11 cellular contexts compared by ENCODE assay signal in genomic region chr5:139642891-139643871, GRCh38. TPM values are rescaled to one million over a fixed set of nuclear protein-coding genes. Genes with fewer than 3 reads are reported as not detected.
DNase-seq lines count a peak whose midpoint lies in the region; ATAC-seq and TF ChIP-seq lines count a peak whose summit lies in the region.
"Had no signal": no experiment of that assay in that cellular context is flagged by ENCODE, and none has a peak within 500 bp of the region (broad histone marks: within the 10 kb centered on the region; RNA-seq: fewer than 3 reads in every experiment).

No MANE protein-coding gene starts in this region.

- H3K9me3 ChIP-seq in mucosa of stomach (ENCODE audit: control insufficient read depth, low read length) (no peaks in the 10 kb centered on the region), upper lobe of right lung (no peaks in the 10 kb centered on the region)

- TF ChIP-seq CTCF in upper lobe of right lung (IDR thresholded peaks at IDR 0.05), result no peak

- no peak overlapping the region for H3K27ac Mint-ChIP-seq in activated naive CD4-positive, alpha-beta T cell treated with anti-CD3 and anti-CD28 coated beads for 36 hours
- H3K27ac Mint-ChIP-seq in activated naive CD4-positive, alpha-beta T cell treated with anti-CD3 and anti-CD28 coated beads, Interleukin-2, amount 10 ng/mL, durations not matched to agents 7 days and 5 days, result no peak overlapping the region
- peak overlapping the region; percentile 9 for H3K27ac Mint-ChIP-seq in central memory CD8-positive, alpha-beta T cell (ENCODE audit: low read depth)

- peak overlapping the region; percentile 53 for H3K9ac ChIP-seq in mucosa of stomach (ENCODE audit: low read length)

- H3K4me3 Mint-ChIP-seq in activated naive CD4-positive, alpha-beta T cell treated with anti-CD3 and anti-CD28 coated beads for 36 hours, result no peak overlapping the region
- no peak overlapping the region for H3K4me3 Mint-ChIP-seq in activated naive CD4-positive, alpha-beta T cell treated with anti-CD3 and anti-CD28 coated beads, Interleukin-2, amount 10 ng/mL, durations not matched to agents 7 days and 5 days
- no peak overlapping the region for H3K4me3 Mint-ChIP-seq in central memory CD8-positive, alpha-beta T cell

- no peaks in the 10 kb centered on the region for H3K36me3 ChIP-seq in mucosa of stomach (ENCODE audit: control insufficient read depth, insufficient read depth, low read length)
- no peaks in the 10 kb centered on the region for H3K36me3 ChIP-seq in upper lobe of right lung

- H3K4me1 ChIP-seq in mucosa of stomach (ENCODE audit: control insufficient read depth, insufficient read depth, low read length), result peaks cover 51% of the 10 kb centered on the region
- peaks cover 31% of the 10 kb centered on the region for H3K4me1 ChIP-seq in upper lobe of right lung

- DNase-seq in activated naive CD4-positive, alpha-beta T cell treated with anti-CD3 and anti-CD28 coated beads for 36 hours, result peak; percentile 4
- DNase-seq in activated naive CD4-positive, alpha-beta T cell treated with anti-CD3 and anti-CD28 coated beads, Interleukin-2, amount 10 ng/mL, durations not matched to agents 7 days and 5 days, result no peak
- no peak for DNase-seq in central memory CD8-positive, alpha-beta T cell (ENCODE audit: low spot score in 2 of 2)
- DNase-seq in upper lobe of right lung, result peak; percentile 82
- no peak for DNase-seq in stimulated activated CD4-positive, alpha-beta T cell treated with anti-CD3 and anti-CD28 coated beads, Interleukin-1b, Interleukin-23, amount 100 ng/mL, for 48 hours
- DNase-seq in T1000 (lab: John Stamatoyannopoulos, UW), result no peak
- no peak for DNase-seq in nucleus accumbens (lab: John Stamatoyannopoulos, UW)
- DNase-seq: NCI-H187 treated with DMSO at 0.1 percent for 48 hours, SHP77 treated with DMSO at 0.1 percent for 48 hours had no signal

- peaks cover 2% of the 10 kb centered on the region for H3K4me1 Mint-ChIP-seq in activated naive CD4-positive, alpha-beta T cell treated with anti-CD3 and anti-CD28 coated beads for 36 hours (ENCODE audit: low read depth)
- H3K4me1 Mint-ChIP-seq in activated naive CD4-positive, alpha-beta T cell treated with anti-CD3 and anti-CD28 coated beads, Interleukin-2, amount 10 ng/mL, durations not matched to agents 7 days and 5 days, result peaks cover 17% of the 10 kb centered on the region
- H3K4me1 Mint-ChIP-seq in central memory CD8-positive, alpha-beta T cell, result peaks cover 35% of the 10 kb centered on the region

- peak overlapping the region; percentile 9 for H3K27ac ChIP-seq in upper lobe of right lung

- H3K9me3 Mint-ChIP-seq in activated naive CD4-positive, alpha-beta T cell treated with anti-CD3 and anti-CD28 coated beads for 36 hours, result no peaks in the 10 kb centered on the region
- no peaks in the 10 kb centered on the region for H3K9me3 Mint-ChIP-seq in activated naive CD4-positive, alpha-beta T cell treated with anti-CD3 and anti-CD28 coated beads, Interleukin-2, amount 10 ng/mL, durations not matched to agents 7 days and 5 days
- no peaks in the 10 kb centered on the region for H3K9me3 Mint-ChIP-seq in central memory CD8-positive, alpha-beta T cell

- peaks cover 25% of the 10 kb centered on the region for H3K27me3 Mint-ChIP-seq in activated naive CD4-positive, alpha-beta T cell treated with anti-CD3 and anti-CD28 coated beads for 36 hours (ENCODE audit: low read depth)
- H3K27me3 Mint-ChIP-seq in activated naive CD4-positive, alpha-beta T cell treated with anti-CD3 and anti-CD28 coated beads, Interleukin-2, amount 10 ng/mL, durations not matched to agents 7 days and 5 days, result peaks cover 53% of the 10 kb centered on the region
- no peaks in the 10 kb centered on the region for H3K27me3 Mint-ChIP-seq in central memory CD8-positive, alpha-beta T cell

- H3K27me3 ChIP-seq in mucosa of stomach (ENCODE audit: control insufficient read depth, insufficient read depth, low read length), result no peaks in the 10 kb centered on the region
- H3K27me3 ChIP-seq in upper lobe of right lung, result no peaks in the 10 kb centered on the region

- no peak overlapping the region for H3K4me3 ChIP-seq in mucosa of stomach (ENCODE audit: low read length)
- H3K4me3 ChIP-seq in upper lobe of right lung, result no peak overlapping the region
- H3K4me3 ChIP-seq: coronary artery had no signal

- no peak for ATAC-seq in central memory CD8-positive, alpha-beta T cell (replicated peaks; ENCODE audit: extremely low read depth, poor library complexity, severe bottlenecking)
- peak; percentile 59 for ATAC-seq in upper lobe of right lung

- H3K36me3 Mint-ChIP-seq in activated naive CD4-positive, alpha-beta T cell treated with anti-CD3 and anti-CD28 coated beads for 36 hours (ENCODE audit: low read depth), result no peaks in the 10 kb centered on the region
- H3K36me3 Mint-ChIP-seq in activated naive CD4-positive, alpha-beta T cell treated with anti-CD3 and anti-CD28 coated beads, Interleukin-2, amount 10 ng/mL, durations not matched to agents 7 days and 5 days, result no peaks in the 10 kb centered on the region
- H3K36me3 Mint-ChIP-seq in central memory CD8-positive, alpha-beta T cell (ENCODE audit: insufficient read depth), result peaks cover 5% of the 10 kb centered on the region

- CTCF ChIA-PET in activated naive CD4-positive, alpha-beta T cell treated with anti-CD3 and anti-CD28 coated beads for 36 hours (lab: Charles Lee), result interaction anchor here (0.5 to 1.5 kb wide), 5 partner anchors 8 to 124 kb away, joined by 3 to 5 read pairs (median 3); no protein-coding TSS in a partner anchor
- CTCF ChIA-PET in activated naive CD4-positive, alpha-beta T cell treated with anti-CD3 and anti-CD28 coated beads, Interleukin-2, amount 10 ng/mL, durations not matched to agents 7 days and 5 days (lab: Charles Lee), result interaction anchor here (2.9 kb wide), 1 partner anchor 47 kb away, joined by 12 read pairs; no protein-coding TSS in a partner anchor

- intact Hi-C loops in activated naive CD4-positive, alpha-beta T cell treated with anti-CD3 and anti-CD28 coated beads for 36 hours (cut with micrococcal nuclease), result no loop called here
- intact Hi-C loops in upper lobe of right lung (cut with DNase I), result no loop called here

RNA-seq across cellular contexts. Expression of gene CXXC5, which starts 5.0 kb away (rescaled TPM):
- 1 to 10 TPM; 1.2 to 1.7 TPM for total RNA-seq in activated naive CD4-positive, alpha-beta T cell treated with anti-CD3 and anti-CD28 coated beads for 36 hours
- 30.6 TPM for total RNA-seq in upper lobe of right lung

Comparison
In these comparisons a context has a peak if more than half of its experiments do, and no peak if none do; other contexts are left out.
1. DNase-seq: peak in activated naive CD4-positive, alpha-beta T cell treated with anti-CD3 and anti-CD28 coated beads for 36 hours (single experiment) and upper lobe of right lung (single experiment); none in activated naive CD4-positive, alpha-beta T cell treated with anti-CD3 and anti-CD28 coated beads, Interleukin-2, amount 10 ng/mL, durations not matched to agents 7 days and 5 days (single experiment), central memory CD8-positive, alpha-beta T cell (0 of 2), stimulated activated CD4-positive, alpha-beta T cell treated with anti-CD3 and anti-CD28 coated beads, Interleukin-1b, Interleukin-23, amount 100 ng/mL, for 48 hours (single experiment), T1000 (single experiment) and nucleus accumbens (0 of 56).
2. RNA of gene CXXC5, which starts 5.0 kb away (total RNA-seq): 30.6 TPM in upper lobe of right lung (single experiment); 1.2 to 1.7 TPM in activated naive CD4-positive, alpha-beta T cell treated with anti-CD3 and anti-CD28 coated beads for 36 hours; every median in the first group is over 10 times any median in the second.